ENCODE assay signal across 10 cellular contexts in genomic region chr7:18638594-18639452, GRCh38.
A peak's percentile ranks its signal among the peaks of the same experiment; 100 is the strongest.
DNase-seq lines count a peak whose midpoint lies in the region; ATAC-seq, FAIRE-seq and TF ChIP-seq lines count a peak whose summit lies in the region.
"Had no signal": no experiment of that assay in that cellular context is flagged by ENCODE, and none has a peak within 500 bp of the region (broad histone marks: within the 10 kb centered on the region; RNA-seq: fewer than 3 reads in every experiment).

No MANE protein-coding gene starts in this region.

- no peak overlapping the region for H3K4me3 Mint-ChIP-seq in MCF 10A (ENCODE audit: unreplicated experiment)

- peak overlapping the region; percentile 55 for H3K27ac Mint-ChIP-seq in MCF 10A (ENCODE audit: low read depth, unreplicated experiment)

- POLR2A ChIA-PET in MCF 10A (lab: Yijun Ruan, JAX): no interaction called here

- TF ChIP-seq CTCF in MCF 10A (IDR thresholded peaks at IDR 0.05; ENCODE audit: unreplicated experiment): no peak

- CTCF ChIA-PET in MCF 10A (lab: Yijun Ruan, JAX): interaction anchor here (0.5 to 0.7 kb wide), 3 partner anchors 27 to 959 kb away, joined by 3 to 4 read pairs (median 3); no protein-coding TSS in a partner anchor

- H3K4me3 ChIP-seq in muscle layer of duodenum (ENCODE audit: low read depth in 1 of 2, low read length in 2 of 2) (no peak overlapping the region), MG63 (no peak overlapping the region), small intestine (ENCODE audit: low read depth in 1 of 2, low read length in 2 of 2) (no peak overlapping the region)

- H3K27ac ChIP-seq in muscle layer of duodenum (ENCODE audit: low read length) (peak overlapping the region; percentile 56), small intestine (ENCODE audit: low read depth in 1 of 2, low read length in 1 of 2) (peak overlapping the region in 1 of 2 donors; percentile 22)
- H3K27ac ChIP-seq: neutrophil, RWPE1 had no signal

- DNase-seq in AG20443 (ENCODE audit: low spot score) (peak; percentile 74), M059J (ENCODE audit: low read depth) (peak; percentile 65), MCF 10A (ENCODE audit: unreplicated experiment) (peak; percentile 54), MG63 (no peak), small intestine (no peak)

- intact Hi-C loops in MCF 10A (cut with micrococcal nuclease): no loop called here

- no peak for ATAC-seq in HG03045 (IDR thresholded peaks at IDR 0.05; ENCODE audit: unreplicated experiment)
- ATAC-seq in GM21723 (IDR thresholded peaks at IDR 0.05; ENCODE audit: unreplicated experiment): no peak

- no peaks in the 10 kb centered on the region for H3K36me3 Mint-ChIP-seq in MCF 10A (ENCODE audit: insufficient read depth, unreplicated experiment)

- WGBS in small intestine, 3 donors: 58 to 59% (median 58%) methylated on average over 4 of the region's 4 CpGs

- no peaks in the 10 kb centered on the region for H3K27me3 Mint-ChIP-seq in MCF 10A (ENCODE audit: insufficient read depth, unreplicated experiment)

- H3K9me3 Mint-ChIP-seq in MCF 10A (ENCODE audit: unreplicated experiment): no peaks in the 10 kb centered on the region

- peaks cover 6% of the 10 kb centered on the region for H3K4me1 Mint-ChIP-seq in MCF 10A (ENCODE audit: insufficient read depth, unreplicated experiment)

- H3K4me1 ChIP-seq in muscle layer of duodenum (ENCODE audit: control insufficient read depth in 1 of 2, insufficient read depth in 2 of 2, low read length in 2 of 2): no peaks in the 10 kb centered on the region
- no peaks in the 10 kb centered on the region for H3K4me1 ChIP-seq in small intestine (ENCODE audit: control insufficient read depth in 2 of 2, insufficient read depth in 1 of 2, low read depth in 1 of 2, low read length in 1 of 2)

- no TSS peak for BruUV-seq in MCF 10A (replicated peaks; lab: Mats Ljungman, UMichigan)

- H3K9me3 ChIP-seq in muscle layer of duodenum (ENCODE audit: control insufficient read depth in 1 of 2, low read length in 2 of 2) (no peaks in the 10 kb centered on the region), MG63 (no peaks in the 10 kb centered on the region), small intestine (ENCODE audit: control insufficient read depth, low read depth) (no peaks in the 10 kb centered on the region)
- H3K9me3 ChIP-seq: neutrophil had no signal

- H3K36me3 ChIP-seq in muscle layer of duodenum (ENCODE audit: control insufficient read depth in 1 of 2, insufficient read depth in 2 of 2, low read length in 2 of 2) (no peaks in the 10 kb centered on the region), MG63 (no peaks in the 10 kb centered on the region), small intestine (ENCODE audit: control insufficient read depth in 2 of 2, insufficient read depth in 2 of 2, low read length in 2 of 2) (no peaks in the 10 kb centered on the region)
- H3K36me3 ChIP-seq: neutrophil had no signal

- H3K27me3 ChIP-seq in muscle layer of duodenum (ENCODE audit: low read depth, low read length): no peaks in the 10 kb centered on the region
- no peaks in the 10 kb centered on the region for H3K27me3 ChIP-seq in MG63
- no peaks in the 10 kb centered on the region for H3K27me3 ChIP-seq in small intestine (ENCODE audit: control insufficient read depth in 2 of 2, insufficient read depth in 2 of 2, low read length in 2 of 2)
- H3K27me3 ChIP-seq: neutrophil had no signal

- no peak for FAIRE-seq in small intestine (lab: Jason Lieb, UNC)

Comparison
In these comparisons a context has a peak if more than half of its experiments do, and no peak if none do; other contexts are left out.
1. DNase-seq: peak in AG20443 (single experiment), M059J (single experiment) and MCF 10A (single experiment); none in MG63 (single experiment) and small intestine (single experiment).